9 cellular contexts compared by ENCODE assay signal in genomic region chr9:131419029-131419614, GRCh38. TPM values are rescaled to one million over a fixed set of nuclear protein-coding genes. Genes with fewer than 3 reads are reported as not detected.
DNase-seq lines count a peak whose midpoint lies in the region; ATAC-seq, FAIRE-seq and TF ChIP-seq lines count a peak whose summit lies in the region.
"Had no signal": no experiment of that assay in that cellular context is flagged by ENCODE, and none has a peak within 500 bp of the region (broad histone marks: within the 10 kb centered on the region; RNA-seq: fewer than 3 reads in every experiment).

No MANE protein-coding gene starts in this region.

- H3K23me2 ChIP-seq in H1 (ENCODE audit: low read depth, low read length) = no peaks in the 10 kb centered on the region

- H2BK12ac ChIP-seq in H1 (ENCODE audit: low read depth, low read length) = no peak overlapping the region

- H3K79me1 ChIP-seq in H1 (ENCODE audit: low read depth, low read length) = peaks cover 14% of the 10 kb centered on the region

- no peak for FAIRE-seq in H1 (lab: Jason Lieb, UNC)

- WGBS in H1 (ENCODE audit: extremely low coverage in 1 of 2, insufficient coverage in 1 of 2, insufficient read length in 1 of 2, insufficient replicate concordance in 2 of 2, low coverage in 1 of 2, low lambda C conversion rate in 2 of 2, missing lambda C conversion rate in 1 of 2), 2 experiments = 89% methylated on average over 8 of the region's 8 CpGs; no CpG with 5 or more reads in 1 of the 2 experiments

- no peak for TF ChIP-seq RAD21 in H1 (IDR thresholded peaks at IDR 0.05 in 1 of 2, conservative IDR thresholded peaks at IDR 0.05 in 1 of 2; ENCODE audit: low read depth in 2 of 2, low read length in 2 of 2)

- no peak overlapping the region for H3K18ac ChIP-seq in H1 (ENCODE audit: extremely low read depth, low read length)

- H3K79me2 ChIP-seq in H1 (ENCODE audit: control insufficient read depth in 1 of 2, insufficient read depth in 2 of 2, low read length in 2 of 2) = peaks cover 76 to 100% of the 10 kb centered on the region in 2 experiments

- no peaks in the 10 kb centered on the region for H3K9me3 Mint-ChIP-seq in CD8-positive, alpha-beta T cell

- H3K4me1 Mint-ChIP-seq in CD8-positive, alpha-beta T cell (ENCODE audit: low read depth) = peaks cover 92% of the 10 kb centered on the region

- H4K5ac ChIP-seq in H1 (ENCODE audit: insufficient read length, low read depth, low read length) = no peak overlapping the region

- no peak overlapping the region for H4K91ac ChIP-seq in H1 (replicated peaks; ENCODE audit: insufficient read length, low read length)

- no peak for ATAC-seq in CD8-positive, alpha-beta T cell
- ATAC-seq in RWPE2 (ENCODE audit: low read depth) (no peak), HG02588 (IDR thresholded peaks at IDR 0.05; ENCODE audit: unreplicated experiment) (no peak)

- H3K4me3 ChIP-seq in CD8-positive, alpha-beta T cell (ENCODE audit: low read depth, low read length) = no peak overlapping the region
- no peak overlapping the region for H3K4me3 ChIP-seq in RWPE2 (ENCODE audit: severe bottlenecking)
- no peak overlapping the region for H3K4me3 ChIP-seq in H1 (ENCODE audit: extremely low read depth in 1 of 4, insufficient read depth in 2 of 4, low read depth in 3 of 4, low read length in 4 of 4)

- no peak for TF ChIP-seq EP300 in H1 (IDR thresholded peaks at IDR 0.05; ENCODE audit: borderline replicate concordance in 1 of 2, low read depth in 2 of 2, low read length in 2 of 2)

- H4K20me1 ChIP-seq in H1 (replicated peaks in 1 of 2; ENCODE audit: control insufficient read depth in 1 of 2, insufficient read depth in 2 of 2, low read length in 2 of 2) = peaks cover 55 to 58% of the 10 kb centered on the region in 2 experiments

- TF ChIP-seq POLR2A in H1 (IDR thresholded peaks at IDR 0.05; ENCODE audit: control extremely low read depth in 1 of 2, low read depth in 2 of 2, low read length in 2 of 2) = no peak

- H3K9ac ChIP-seq in H1 (replicated peaks in 1 of 4; ENCODE audit: extremely low read depth in 1 of 4, low read depth in 3 of 4, low read length in 3 of 4) = no peak overlapping the region

- no peak overlapping the region for H3K27ac ChIP-seq in CD8-positive, alpha-beta T cell (ENCODE audit: low read depth, low read length)
- H3K27ac ChIP-seq in RWPE2 (ENCODE audit: poor library complexity, severe bottlenecking) = peak overlapping the region; percentile 36
- H3K27ac ChIP-seq in H1 (ENCODE audit: low read depth, low read length) = no peak overlapping the region

- no peak overlapping the region for H3K23ac ChIP-seq in H1 (ENCODE audit: insufficient read length)

- no peaks in the 10 kb centered on the region for H3K9me3 ChIP-seq in CD8-positive, alpha-beta T cell (ENCODE audit: low read length)
- no peaks in the 10 kb centered on the region for H3K9me3 ChIP-seq in RWPE2 (ENCODE audit: severe bottlenecking)
- no peaks in the 10 kb centered on the region for H3K9me3 ChIP-seq in H1 (ENCODE audit: insufficient read depth in 2 of 2, low read depth in 1 of 2, low read length in 1 of 2)

- no peak overlapping the region for H2BK120ac ChIP-seq in H1 (replicated peaks; ENCODE audit: low read depth, low read length)

- no peak overlapping the region for H3K4ac ChIP-seq in H1 (replicated peaks; ENCODE audit: insufficient read length, low read depth, low read length)

- H3K56ac ChIP-seq in H1 (replicated peaks; ENCODE audit: insufficient read length, low read depth, low read length) = no peak overlapping the region

- H3K4me1 ChIP-seq in CD8-positive, alpha-beta T cell (ENCODE audit: insufficient read depth, low read length) = peaks cover 82% of the 10 kb centered on the region
- H3K4me1 ChIP-seq in RWPE2 (ENCODE audit: insufficient read depth, poor library complexity, severe bottlenecking) (peaks cover 53% of the 10 kb centered on the region), H1 (replicated peaks in 1 of 4; ENCODE audit: control insufficient read depth in 3 of 4, insufficient read depth in 4 of 4, low read length in 3 of 4) (peaks cover 25 to 50% (median 41%) of the 10 kb centered on the region in 4 experiments)

- H2AFZ ChIP-seq in H1 (ENCODE audit: low read length) = no peak overlapping the region

- POLR2A ChIA-PET in CD8-positive, alpha-beta T cell (lab: Charles Lee) = interaction anchor here (1.9 kb wide), 1 partner anchor 13 kb away, joined by 6 read pairs; no protein-coding TSS in a partner anchor
- POLR2A ChIA-PET in H1 (lab: Charles Lee; ENCODE audit: partially characterized antibody) = interaction anchor here (0.7 to 4.1 kb wide), 10 partner anchors 10 to 106 kb away, joined by 3 to 26 read pairs (median 5); no protein-coding TSS in a partner anchor
- POLR2A ChIA-PET in GM10248 (lab: Yijun Ruan, JAX) = interaction anchor here (1.0 kb wide), 1 partner anchor 46 kb away, joined by 4 read pairs; no protein-coding TSS in a partner anchor

- no peak for TF ChIP-seq CTCF in CD8-positive, alpha-beta T cell (IDR thresholded peaks at IDR 0.05)
- TF ChIP-seq CTCF in RWPE2 (IDR thresholded peaks at IDR 0.05; ENCODE audit: poor library complexity, severe bottlenecking) (no peak), H1 (IDR thresholded peaks at IDR 0.05; ENCODE audit: control extremely low read depth in 1 of 3, insufficient read depth in 1 of 3, low read depth in 1 of 3, low read length in 3 of 3) (no peak), GM10248 (IDR thresholded peaks at IDR 0.05; ENCODE audit: control extremely low read depth, extremely low read depth, low read depth, missing control alignments) (no peak)

- intact Hi-C loops in CD8-positive, alpha-beta T cell (cut with DNase I, micrococcal nuclease) = loop anchor here in 1 of 2 experiments (10.0 kb wide), 1 partner anchor 56 kb away; no protein-coding TSS in a partner anchor

- no peak overlapping the region for H3K14ac ChIP-seq in H1 (ENCODE audit: insufficient read length)

- no peaks in the 10 kb centered on the region for H3K27me3 Mint-ChIP-seq in CD8-positive, alpha-beta T cell (ENCODE audit: low read depth)

- H3K36me3 Mint-ChIP-seq in CD8-positive, alpha-beta T cell = peaks cover 35% of the 10 kb centered on the region

- no peak overlapping the region for H2BK20ac ChIP-seq in H1 (ENCODE audit: low read length)

- peak overlapping the region; percentile 89 for H3K27ac Mint-ChIP-seq in CD8-positive, alpha-beta T cell

- H2AK5ac ChIP-seq in H1 (ENCODE audit: low read depth, low read length) = no peak overlapping the region

- CTCF ChIA-PET in CD8-positive, alpha-beta T cell (lab: Charles Lee) = interaction anchor here (1.4 to 2.2 kb wide), 3 partner anchors 11 to 69 kb away, joined by 5 to 8 read pairs (median 6); no protein-coding TSS in a partner anchor
- CTCF ChIA-PET in H1 (lab: Charles Lee; ENCODE audit: partially characterized antibody) = interaction anchor here (0.9 to 2.5 kb wide), 10 partner anchors 7 to 57 kb away, joined by 3 to 12 read pairs (median 4); no protein-coding TSS in a partner anchor
- CTCF ChIA-PET in GM10248 (lab: Yijun Ruan, JAX) = interaction anchor here (0.9 to 1.0 kb wide), 2 partner anchors 18 to 69 kb away, joined by 3 read pairs; no protein-coding TSS in a partner anchor

- no peak overlapping the region for H2BK15ac ChIP-seq in H1 (ENCODE audit: low read length)

- H3K36me3 ChIP-seq in CD8-positive, alpha-beta T cell (ENCODE audit: insufficient read depth, low read length) = peaks cover 6% of the 10 kb centered on the region
- H3K36me3 ChIP-seq in RWPE2 (ENCODE audit: low read depth) (peaks cover 29% of the 10 kb centered on the region), H1 (ENCODE audit: control insufficient read depth in 2 of 4, insufficient read depth in 4 of 4, low read length in 3 of 4) (peaks cover 0 to 16% (median 0%) of the 10 kb centered on the region in 4 experiments; a peak in 3 of 8 replicates)

- peak overlapping the region; percentile 52 for H3K4me3 Mint-ChIP-seq in CD8-positive, alpha-beta T cell

- H3K27me3 ChIP-seq in CD8-positive, alpha-beta T cell (ENCODE audit: insufficient read depth, low read length) = no peaks in the 10 kb centered on the region
- H3K27me3 ChIP-seq in RWPE2 (ENCODE audit: insufficient read depth, poor library complexity, severe bottlenecking) (no peaks in the 10 kb centered on the region), H1 (replicated peaks in 1 of 4; ENCODE audit: control insufficient read depth in 3 of 4, extremely low read depth in 1 of 4, insufficient read depth in 3 of 4, low read length in 3 of 4) (no peaks in the 10 kb centered on the region)

- peak overlapping the region; percentile 44; the same call in 1 of the 2 replicates for H2BK5ac ChIP-seq in H1 (ENCODE audit: low read depth, low read length)

- H4K8ac ChIP-seq in H1 (ENCODE audit: extremely low read depth, insufficient read depth, low read length) = no peak overlapping the region

- no peak overlapping the region for H3K4me2 ChIP-seq in H1 (ENCODE audit: insufficient read depth in 1 of 2, low read depth in 2 of 2, low read length in 2 of 2)

- no peak for DNase-seq in CD8-positive, alpha-beta T cell
- DNase-seq in RWPE2 (ENCODE audit: low spot score) = no peak
- no peak for DNase-seq in H1 (ENCODE audit: low read depth in 1 of 2, low spot score in 2 of 2)
- peak; percentile 54 for DNase-seq in pons (ENCODE audit: low spot score)
- DNase-seq in GM10248 (ENCODE audit: extremely low spot score) = no peak
- no peak for DNase-seq in epidermal melanocyte (ENCODE audit: insufficient read length, low spot score)
- DNase-seq in GM03348 (ENCODE audit: low spot score) = no peak
- DNase-seq: occipital lobe had no signal

TF ChIP-seq in H1, 55 proteins besides CTCF, POLR2A, EP300 and RAD21 (continues in another document):
- TF ChIP-seq ASH2L (IDR thresholded peaks at IDR 0.05; ENCODE audit: low read length) (no peak), TAF7 (optimal IDR thresholded peaks at IDR 0.05; ENCODE audit: borderline replicate concordance, low read depth, low read length) (no peak), SP1 (IDR thresholded peaks at IDR 0.05; ENCODE audit: low read depth, low read length) (no peak), YY1 (IDR thresholded peaks at IDR 0.05; ENCODE audit: low read depth, low read length) (no peak), CHD1 (IDR thresholded peaks at IDR 0.05; ENCODE audit: low read depth, low read length) (no peak), SIN3A (conservative IDR thresholded peaks at IDR 0.05 in 1 of 2, IDR thresholded peaks at IDR 0.05 in 1 of 2; ENCODE audit: low read depth in 1 of 2, low read length in 2 of 2) (no peak), CBX8 (IDR thresholded peaks at IDR 0.05; ENCODE audit: borderline replicate concordance, low read depth, low read length) (no peak)

RNA-seq across cellular contexts. Expression of gene PRRC2B, which starts 25.2 kb away (rescaled TPM):
- 100 to 1,000 TPM; 234 to 251 TPM for total RNA-seq in CD8-positive, alpha-beta T cell
- total RNA-seq in H1 (2021; fragmentation: NEBNext Ultra II Directional; extraction: Animal tissue kit (Norgen Biotek cat#: 25700)) = 249 and 255 TPM in 2 replicates
- 37.3 and 55.3 TPM in 2 replicates for polyA plus RNA-seq in H1 (2011; rRNA removed)
- polyA plus RNA-seq in H1 (2011; cell fraction: cytosol; rRNA removed) = 32.6 TPM
- 115 TPM for polyA plus RNA-seq in H1 (2011; cell fraction: nucleus; rRNA removed)
- 96.3 to 122 TPM (median 108 TPM) in 4 replicates for polyA plus RNA-seq in H1 (2012, experiment 1 of 2)
- 52.2 TPM for polyA plus RNA-seq in H1 (2012, experiment 2 of 2)
- 64.3 TPM for polyA plus RNA-seq in H1 (2013, experiment 1 of 2)
- polyA plus RNA-seq in H1 (2013, experiment 2 of 2) = 64.7 TPM
- 102 and 131 TPM in 2 replicates for polyA minus RNA-seq in H1 (2011; rRNA and poly(A)+ RNA removed)
- polyA minus RNA-seq in H1 (2011; cell fraction: cytosol; rRNA and poly(A)+ RNA removed) = 63.8 TPM
- 69.0 TPM for polyA minus RNA-seq in H1 (2011; cell fraction: nucleus; rRNA and poly(A)+ RNA removed)
